20 cellular contexts compared by ENCODE assay signal in the genomic region with DNA sequence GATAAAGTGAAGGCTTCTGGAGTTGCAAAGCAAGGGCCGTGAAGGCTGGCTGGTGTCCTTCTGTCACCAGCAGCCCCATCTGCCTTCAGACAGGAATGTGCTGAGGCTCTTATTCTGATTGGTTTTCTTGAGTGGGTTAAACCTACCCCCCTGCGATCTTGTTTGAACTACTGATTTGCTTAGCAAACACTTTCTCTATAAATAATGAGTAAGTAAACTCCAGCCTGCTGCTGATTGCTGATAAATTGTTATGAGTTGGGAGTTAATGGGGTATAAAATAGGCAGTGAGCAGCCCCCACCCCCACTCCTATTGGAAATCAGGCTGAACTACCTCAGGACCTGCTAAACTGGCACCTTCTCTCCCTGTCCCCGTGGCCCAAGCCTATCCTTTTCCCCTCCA.
DNase-seq lines count a peak whose midpoint lies in the region; ATAC-seq and FAIRE-seq lines count a peak whose summit lies in the region.
"Had no signal": no experiment of that assay in that cellular context is flagged by ENCODE, and none has a peak within 500 bp of the region (broad histone marks: within the 10 kb centered on the region; RNA-seq: fewer than 3 reads in every experiment).

No MANE protein-coding gene starts in this region.

- DNase-seq in NCI-H2029 treated with DMSO at 0.1 percent for 48 hours (lab: John Stamatoyannopoulos, UW) (peak; percentile 35), NCI-H2029 (lab: John Stamatoyannopoulos, UW) (no peak), NCI-H1930 (lab: John Stamatoyannopoulos, UW) (peak; percentile 26 to 30), NCI-H774 (lab: John Stamatoyannopoulos, UW) (peak; percentile 88), small intestine (peak; percentile 8), left lobe of liver (ENCODE audit: low spot score) (no peak)
- DNase-seq in activated CD4-positive, alpha-beta T cell treated with anti-CD3 and anti-CD28 coated beads for 4 hours = no peak
- DNase-seq: activated CD4-positive, alpha-beta T cell treated with anti-CD3 and anti-CD28 coated beads, Interleukin-2, amount 10 ng/mL, durations not matched to agents 24 days and 14 days; activated CD8-positive, alpha-beta memory T cell treated with anti-CD3 and anti-CD28 coated beads, Interleukin-2, amount 50 U/mL, for 4 hours; activated effector memory CD4-positive, alpha-beta T cell treated with Interleukin-2 at 50 U/mL for 16 hours; DND-41; foreskin melanocyte; GOT3; stimulated activated CD4-positive, alpha-beta T cell treated with anti-CD3 and anti-CD28 coated beads, Interleukin-12 subunit alpha, Interleukin-12 subunit beta, amount 100 ng/mL, for 4 hours had no signal

- no peak for FAIRE-seq in small intestine (lab: Jason Lieb, UNC)
- FAIRE-seq: A204.1, TTC549 had no signal

- no peak overlapping the region for H3K4me3 ChIP-seq in small intestine (ENCODE audit: low read depth in 1 of 2, low read length in 2 of 2)
- H3K4me3 ChIP-seq: BLaER1, thoracic aorta had no signal

- ATAC-seq in HG02763 (IDR thresholded peaks at IDR 0.05; ENCODE audit: unreplicated experiment) (no peak), left lobe of liver (no peak)

- no peaks in the 10 kb centered on the region for H3K36me3 ChIP-seq in small intestine (ENCODE audit: control insufficient read depth in 2 of 2, insufficient read depth in 2 of 2, low read length in 2 of 2)
- H3K36me3 ChIP-seq: BLaER1, thoracic aorta had no signal

- WGBS in small intestine, 3 donors = 19 to 45% (median 24%) methylated on average over 3 of the region's 3 CpGs

- no peaks in the 10 kb centered on the region for H3K4me1 ChIP-seq in small intestine (ENCODE audit: control insufficient read depth in 2 of 2, insufficient read depth in 1 of 2, low read depth in 1 of 2, low read length in 1 of 2)
- H3K4me1 ChIP-seq: BLaER1 had no signal

- no peaks in the 10 kb centered on the region for H3K9me3 ChIP-seq in small intestine (ENCODE audit: control insufficient read depth, low read depth)
- H3K9me3 ChIP-seq: BLaER1, thoracic aorta had no signal

- no peaks in the 10 kb centered on the region for H3K27me3 ChIP-seq in small intestine (ENCODE audit: control insufficient read depth in 2 of 2, insufficient read depth in 2 of 2, low read length in 2 of 2)
- H3K27me3 ChIP-seq: BLaER1 had no signal

- H3K27ac ChIP-seq in small intestine (ENCODE audit: low read depth in 1 of 2, low read length in 1 of 2) = no peak overlapping the region
- H3K27ac ChIP-seq: BLaER1, epithelial cell of prostate, thoracic aorta had no signal

Comparison
In these comparisons a context has a peak if more than half of its experiments do, and no peak if none do; other contexts are left out.
1. DNase-seq: peak in NCI-H2029 treated with DMSO at 0.1 percent for 48 hours (single experiment), NCI-H1930 (2 of 2), NCI-H774 (single experiment) and small intestine (single experiment); none in NCI-H2029 (single experiment), left lobe of liver (single experiment) and activated CD4-positive, alpha-beta T cell treated with anti-CD3 and anti-CD28 coated beads for 4 hours (0 of 2).